ENCODE assay signal across 8 cellular contexts in the genomic region with DNA sequence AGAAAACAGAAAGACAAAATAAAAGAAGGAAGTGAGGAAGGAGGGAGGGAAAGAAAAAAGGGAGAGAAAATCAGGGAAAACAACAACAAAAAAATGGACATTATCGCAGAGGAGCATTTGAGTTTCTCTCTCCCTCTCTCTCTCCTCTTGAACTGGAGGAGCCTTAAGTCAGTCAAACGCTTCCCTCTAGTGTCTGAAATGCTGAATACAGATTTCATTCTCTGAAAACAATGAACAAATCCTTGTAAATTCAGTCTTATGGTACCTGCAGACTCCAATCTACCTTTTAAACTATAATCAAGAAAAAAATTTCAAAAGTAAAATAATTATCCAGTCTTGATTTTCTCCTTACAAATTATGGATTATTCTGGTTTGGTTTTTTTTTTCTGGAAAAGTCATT.
DNase-seq lines count a peak whose midpoint lies in the region; ATAC-seq and TF ChIP-seq lines count a peak whose summit lies in the region.

No MANE protein-coding gene starts in this region.

- in situ Hi-C loops in transverse colon (cut with MboI; ENCODE audit: low pct_ligation_motif_present in 1 of 4, low pct_unique_long_range_greater_than_20kb in 1 of 4, low sequenced_read_pairs in 3 of 4): no loop called here

- peaks cover 2% of the 10 kb centered on the region for H3K4me1 Mint-ChIP-seq in T-helper 17 cell

- H3K4me2 ChIP-seq in MM.1S (ENCODE audit: low read depth, low read length): no peak overlapping the region

- H3K4me3 ChIP-seq in MM.1S (ENCODE audit: low read length) (no peak overlapping the region), transverse colon (no peak overlapping the region)

- H3K9me3 ChIP-seq in MM.1S (replicated peaks; ENCODE audit: insufficient read depth, low read length) (no peaks in the 10 kb centered on the region), T-helper 17 cell (ENCODE audit: control insufficient read depth, low read length, poor library complexity, severe bottlenecking) (no peaks in the 10 kb centered on the region), transverse colon (no peaks in the 10 kb centered on the region)

- H3K36me3 Mint-ChIP-seq in T-helper 17 cell (ENCODE audit: low read depth): no peaks in the 10 kb centered on the region

- no peaks in the 10 kb centered on the region for H3K9me2 ChIP-seq in MM.1S (replicated peaks; ENCODE audit: insufficient read depth, low read length)

- H3K27me3 Mint-ChIP-seq in T-helper 17 cell: peaks cover 4% of the 10 kb centered on the region

- peak; percentile 41 for ATAC-seq in GM19463 (IDR thresholded peaks at IDR 0.05; ENCODE audit: unreplicated experiment)
- no peak for ATAC-seq in T-helper 17 cell

- H3K79me2 ChIP-seq in MM.1S (ENCODE audit: low read length): no peaks in the 10 kb centered on the region

- H3K36me3 ChIP-seq in MM.1S (replicated peaks; ENCODE audit: insufficient read depth, low read length) (no peaks in the 10 kb centered on the region), transverse colon (no peaks in the 10 kb centered on the region)

- 9 to 14% methylated on average over 2 of the region's 2 CpGs for WGBS in transverse colon (ENCODE audit: low coverage in 1 of 2), 2 donors

- no peaks in the 10 kb centered on the region for H3F3A ChIP-seq in MM.1S (ENCODE audit: insufficient read depth, low read length)

- H3K4me1 ChIP-seq in MM.1S (ENCODE audit: low read length): no peaks in the 10 kb centered on the region
- H3K4me1 ChIP-seq in transverse colon: no peaks in the 10 kb centered on the region

- intact Hi-C loops in transverse colon (cut with DNase I; ENCODE audit: low total_unique reads): no loop called here

- no peak for TF ChIP-seq POLR2A in transverse colon (IDR thresholded peaks at IDR 0.05)

- H3K27ac ChIP-seq in MM.1S (ENCODE audit: low read length) (no peak overlapping the region), transverse colon (no peak overlapping the region)

- peak; percentile 30 for DNase-seq in COLO829 (ENCODE audit: low spot score)
- DNase-seq in MM.1S: no peak
- no peak for DNase-seq in T-helper 17 cell
- peak; percentile 63 for DNase-seq in hepatic stellate cell (ENCODE audit: low spot score)
- no peak for DNase-seq in transverse colon
- DNase-seq in activated CD8-positive, alpha-beta memory T cell treated with anti-CD3 and anti-CD28 coated beads, Interleukin-2, amount 50 U/mL, for 4 hours: no peak
- no peak for DNase-seq in activated CD8-positive, alpha-beta memory T cell treated with anti-CD3 and anti-CD28 coated beads for 24 hours

- TF ChIP-seq CTCF in MM.1S (IDR thresholded peaks at IDR 0.05; ENCODE audit: low read length) (0 out of 2 replicates have a peak, but pooled peaks have one; percentile 3), transverse colon (IDR thresholded peaks at IDR 0.05) (peak in 4 of 5 experiments; percentile 26 to 36 (median 32))

- no peak overlapping the region for H3K9ac ChIP-seq in MM.1S (ENCODE audit: low read length)

- peak overlapping the region; percentile 36 for H3K4me3 Mint-ChIP-seq in T-helper 17 cell

- TF ChIP-seq EP300 in transverse colon (IDR thresholded peaks at IDR 0.05; ENCODE audit: low read depth): no peak

- no peaks in the 10 kb centered on the region for H3K27me3 ChIP-seq in MM.1S (replicated peaks; ENCODE audit: insufficient read depth, low read length)
- H3K27me3 ChIP-seq in transverse colon: peaks cover 4% of the 10 kb centered on the region

- H4K20me1 ChIP-seq in MM.1S (ENCODE audit: insufficient read depth, low read length): no peaks in the 10 kb centered on the region

- H2AFZ ChIP-seq in MM.1S (ENCODE audit: low read length): no peak overlapping the region

- peak overlapping the region; percentile 65 for H3K27ac Mint-ChIP-seq in T-helper 17 cell

Comparison
In these comparisons a context has a peak if more than half of its experiments do, and no peak if none do; other contexts are left out.
1. DNase-seq: peak in COLO829 (single experiment) and hepatic stellate cell (single experiment); none in MM.1S (single experiment), T-helper 17 cell (0 of 3), transverse colon (single experiment), activated CD8-positive, alpha-beta memory T cell treated with anti-CD3 and anti-CD28 coated beads, Interleukin-2, amount 50 U/mL, for 4 hours (single experiment) and activated CD8-positive, alpha-beta memory T cell treated with anti-CD3 and anti-CD28 coated beads for 24 hours (single experiment).